27 cellular contexts compared by ENCODE assay signal in the genomic region with DNA sequence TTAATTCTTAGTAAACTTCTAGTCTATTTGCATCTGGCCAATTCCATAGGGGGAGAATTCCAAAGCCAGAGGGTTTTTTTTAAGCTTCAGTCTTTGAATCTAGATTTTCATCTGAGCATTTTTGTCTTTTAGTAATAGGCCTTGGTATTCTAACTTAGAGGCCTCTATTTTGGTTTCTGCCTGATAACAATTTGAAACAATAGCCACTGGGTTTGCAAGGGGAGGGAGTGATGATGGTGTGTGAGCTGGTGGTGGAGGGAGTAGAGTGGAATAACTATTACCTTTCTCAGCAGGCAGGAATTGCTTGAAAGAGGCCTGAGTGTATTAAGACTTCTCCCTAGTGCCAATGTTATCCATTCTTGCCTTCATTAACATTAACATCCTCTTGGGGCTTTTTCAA.
"Had no signal": no experiment of that assay in that cellular context is flagged by ENCODE, and none has a peak within 500 bp of the region (broad histone marks: within the 10 kb centered on the region; RNA-seq: fewer than 3 reads in every experiment).

No MANE protein-coding gene starts in this region.

- H3K27ac Mint-ChIP-seq: memory B cell; naive thymus-derived CD8-positive, alpha-beta T cell; nephron progenitor cell; stimulated activated memory B cell treated with anti-CD40 and anti-IgM and Interleukin-4, amounts not matched to agents 10 μg/mL and 1 μg/mL and 100 μg/mL, for 72 hours had no signal

- H3K4me3 Mint-ChIP-seq: memory B cell; naive thymus-derived CD8-positive, alpha-beta T cell; nephron progenitor cell; stimulated activated memory B cell treated with anti-CD40 and anti-IgM and Interleukin-4, amounts not matched to agents 10 μg/mL and 1 μg/mL and 100 μg/mL, for 72 hours had no signal

- H3K27me3 Mint-ChIP-seq: memory B cell; naive thymus-derived CD8-positive, alpha-beta T cell; stimulated activated memory B cell treated with anti-CD40 and anti-IgM and Interleukin-4, amounts not matched to agents 10 μg/mL and 1 μg/mL and 100 μg/mL, for 72 hours had no signal

- H3K9me3 Mint-ChIP-seq: memory B cell; naive thymus-derived CD8-positive, alpha-beta T cell; nephron progenitor cell; stimulated activated memory B cell treated with anti-CD40 and anti-IgM and Interleukin-4, amounts not matched to agents 10 μg/mL and 1 μg/mL and 100 μg/mL, for 72 hours had no signal

- H3K36me3 Mint-ChIP-seq: memory B cell; stimulated activated memory B cell treated with anti-CD40 and anti-IgM and Interleukin-4, amounts not matched to agents 10 μg/mL and 1 μg/mL and 100 μg/mL, for 72 hours had no signal

- ATAC-seq: left lobe of liver; naive thymus-derived CD8-positive, alpha-beta T cell; right cardiac atrium; stimulated activated memory B cell treated with anti-CD40 and anti-IgM and Interleukin-4, amounts not matched to agents 10 μg/mL and 1 μg/mL and 100 μg/mL, for 72 hours; stimulated activated naive CD8-positive, alpha-beta T cell treated with anti-CD3 and anti-CD28 coated beads, Interleukin-15, Interleukin-2, amounts not matched to agents 100 U/mL and 50 U/mL, for 24 hours had no signal

- DNase-seq: dermis blood vessel endothelial cell; effector memory CD4-positive, alpha-beta T cell; erythroblast; esophagus squamous epithelium; hypothalamus; kidney; midbrain; naive thymus-derived CD8-positive, alpha-beta T cell; nephron progenitor cell; nucleus accumbens; posterior cingulate gyrus; psoas muscle; sigmoid colon; spleen; stimulated activated CD4-positive, alpha-beta T cell treated with anti-CD3 and anti-CD28 coated beads, Interleukin-4, amount 100 ng/mL, for 4 hours; stimulated activated naive CD8-positive, alpha-beta T cell treated with anti-CD3 and anti-CD28 coated beads, Interleukin-15, Interleukin-2, amounts not matched to agents 100 U/mL and 50 U/mL, for 24 hours; substantia nigra; testis; tibial artery; upper lobe of left lung had no signal

- H3K4me3 ChIP-seq: coronary artery, esophagus squamous epithelium, lung, psoas muscle, sigmoid colon, skin epidermis, spleen, testis, tibial artery, upper lobe of left lung had no signal
